In the genomic region with DNA sequence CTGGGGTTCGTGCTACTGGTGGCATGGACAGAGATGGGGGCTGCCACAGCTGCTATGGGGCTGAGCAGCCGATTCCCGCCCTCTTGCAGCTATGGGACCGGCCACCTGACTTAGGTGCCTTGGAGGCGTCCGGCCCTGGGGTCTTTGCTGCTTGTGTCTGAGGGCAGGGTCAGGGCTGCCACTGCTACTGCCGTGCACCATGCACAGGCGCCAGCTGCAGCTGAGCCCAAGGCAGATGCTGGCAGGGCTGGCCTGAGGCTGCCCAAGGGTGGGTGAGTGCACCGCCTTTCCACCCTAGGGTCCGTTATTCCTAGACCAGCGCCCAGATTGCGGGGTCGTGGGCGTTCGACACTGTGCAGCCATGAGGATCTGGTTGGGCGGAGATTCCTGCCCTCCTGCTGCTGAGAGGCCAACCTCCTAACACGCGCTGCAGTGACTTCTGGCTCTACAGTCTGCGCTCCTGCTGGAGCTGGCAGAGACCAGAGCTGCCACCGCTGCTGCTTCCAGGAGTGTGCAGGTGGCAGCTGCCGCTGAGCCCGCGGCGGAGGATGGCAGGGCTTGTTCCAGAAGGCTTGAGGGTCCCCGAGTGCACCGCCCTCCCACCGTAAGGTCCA, we compare ENCODE assay signal across 5 cellular contexts.
DNase-seq lines count a peak whose midpoint lies in the region; ATAC-seq, FAIRE-seq and TF ChIP-seq lines count a peak whose summit lies in the region.
"Not testable (repeated sequence)": the region's sequence is repeated elsewhere in the genome, so short reads cannot be mapped to it uniquely, and the experiment has no call there.

No MANE protein-coding gene starts in this region.

- 20% methylated on average over 1 of the region's 27 CpGs for WGBS in HepG2 (ENCODE audit: low lambda C conversion rate)

- not testable (repeated sequence) for H3K27ac ChIP-seq in Panc1 (ENCODE audit: low read length); HepG2 (ENCODE audit: extremely low read length, insufficient read depth, low read length)

- ATAC-seq in Panc1 (peak; percentile 31), SK-N-SH treated with all-trans-retinoic acid at 6 μM for 48 hours (peak; percentile 29), HepG2 (peak; percentile 50)
- not testable (repeated sequence) for ATAC-seq in Right ventricle myocardium inferior

- not testable (repeated sequence) for FAIRE-seq in HepG2 (lab: Jason Lieb, UNC)

- in situ Hi-C loops in Panc1 (cut with HindIII; ENCODE audit: low pct_unique_long_range_greater_than_20kb, low sequenced_read_pairs); HepG2 (cut with HindIII; ENCODE audit: extremely low pct_ligation_motif_present, low pct_unique_long_range_greater_than_20kb): not testable (repeated sequence)

- H4K20me1 ChIP-seq in HepG2 (ENCODE audit: insufficient read depth, low read length), result not testable (repeated sequence)

- not testable (repeated sequence) for H3K79me2 ChIP-seq in HepG2 (ENCODE audit: insufficient read depth, low read length)

- H3K4me3 ChIP-seq in LNCaP clone FGC (ENCODE audit: low read depth, low read length) (peak overlapping the region; percentile 32; the same call in 1 of the 2 replicates), Panc1 (ENCODE audit: low read depth in 2 of 2, low read length in 2 of 2) (peak overlapping the region; percentile 13 to 16; a peak in 1 of 4 replicates), HepG2 (replicated peaks in 1 of 3; ENCODE audit: insufficient read depth in 1 of 3, low read depth in 2 of 3, low read length in 3 of 3) (peak overlapping the region; percentile 21 to 60 (median 43); a peak in 4 of 6 replicates)

- BruUV-seq in Panc1 (replicated peaks; lab: Mats Ljungman, UMichigan); HepG2 (replicated peaks; lab: Mats Ljungman, UMichigan): not testable (repeated sequence)

- TF ChIP-seq RAD21 in HepG2 (CRISPR knock-in tag; IDR thresholded peaks at IDR 0.05), result not testable (repeated sequence)

- TF ChIP-seq EP300 in HepG2 (IDR thresholded peaks at IDR 0.05; ENCODE audit: low read depth in 2 of 2, low read length in 2 of 2); HepG2 (CRISPR knock-in tag; IDR thresholded peaks at IDR 0.05; ENCODE audit: borderline replicate concordance): not testable (repeated sequence)

- H3K4me1 ChIP-seq in Panc1 (ENCODE audit: control insufficient read depth, insufficient read depth, low read length); HepG2 (ENCODE audit: insufficient read depth, low read length): not testable (repeated sequence)

- intact Hi-C loops in Panc1 (cut with micrococcal nuclease; ENCODE audit: unreplicated experiment); Right ventricle myocardium inferior (cut with DNase I); HepG2 (cut with micrococcal nuclease; ENCODE audit: unreplicated experiment): not testable (repeated sequence)

- H3K27me3 ChIP-seq in Panc1 (ENCODE audit: control insufficient read depth, insufficient read depth, low read length); HepG2 (ENCODE audit: control insufficient read depth in 1 of 2, insufficient read depth in 2 of 2, low read length in 2 of 2): not testable (repeated sequence)

- TF ChIP-seq POLR2A in HepG2 (IDR thresholded peaks at IDR 0.05; ENCODE audit: insufficient read depth in 1 of 2, low read depth in 2 of 2, low read length in 2 of 2), result not testable (repeated sequence)

- POLR2A ChIA-PET in Panc1 (lab: Charles Lee); HepG2 (lab: Yijun Ruan, JAX): not testable (repeated sequence)

- not testable (repeated sequence) for DNase-seq in LNCaP clone FGC (ENCODE audit: low read depth); Panc1 (ENCODE audit: low read depth, low spot score); HepG2 (ENCODE audit: low spot score)
- DNase-seq in Right ventricle myocardium inferior (ENCODE audit: missing footprints), result peak; percentile 27

- CTCF ChIA-PET in Panc1 (lab: Charles Lee); HepG2 (lab: Yijun Ruan, JAX; ENCODE audit: low intra/inter-chr PET ratio, low total read pairs): not testable (repeated sequence)

- not testable (repeated sequence) for H2AFZ ChIP-seq in HepG2 (ENCODE audit: low read length)

- peak overlapping the region; percentile 86 for H3K4me2 ChIP-seq in HepG2 (ENCODE audit: low read depth, low read length)

- H3K9ac ChIP-seq in HepG2 (ENCODE audit: insufficient read depth, low read depth, low read length), result not testable (repeated sequence)

- TF ChIP-seq CTCF in LNCaP clone FGC (IDR thresholded peaks at IDR 0.05; ENCODE audit: control insufficient read depth, extremely low read depth, insufficient read depth); Panc1 (IDR thresholded peaks at IDR 0.05); HepG2 (CRISPR knock-in tag; IDR thresholded peaks at IDR 0.05): not testable (repeated sequence)

- H3K36me3 ChIP-seq in Panc1 (ENCODE audit: control insufficient read depth, insufficient read depth, low read length); HepG2 (replicated peaks in 1 of 2; ENCODE audit: control insufficient read depth in 1 of 2, insufficient read depth in 2 of 2, low read length in 2 of 2): not testable (repeated sequence)

- H3K9me3 ChIP-seq in Panc1 (ENCODE audit: control insufficient read depth, insufficient read depth, low read depth, low read length); HepG2 (ENCODE audit: low read length): not testable (repeated sequence)
